In the genomic region with DNA sequence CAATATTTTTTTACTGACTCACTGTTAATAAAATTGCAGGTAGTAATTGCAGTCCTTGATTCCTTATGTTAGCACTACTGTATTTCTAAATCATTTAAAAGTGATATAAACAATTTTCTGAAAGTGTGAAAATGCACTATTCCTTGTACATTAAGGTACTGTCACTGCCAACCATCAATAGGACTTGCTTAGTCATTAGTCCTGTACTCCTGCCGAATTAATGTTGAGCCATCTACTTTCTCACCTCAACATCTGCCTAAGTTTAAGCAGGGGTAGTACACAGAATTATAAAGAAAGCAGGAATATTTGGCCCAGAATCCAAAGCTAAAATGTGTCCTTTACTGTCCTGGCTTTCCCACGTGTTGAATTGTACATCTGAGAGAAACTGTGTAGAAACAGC, we compare ENCODE assay signal across 1 cellular context.
TF ChIP-seq lines count a peak whose summit lies in the region.

No MANE protein-coding gene starts in this region.

TF ChIP-seq in K562, 482 proteins besides CTCF, POLR2A, EP300 and RAD21 (continued from another document):
- TF ChIP-seq RFX1 (IDR thresholded peaks at IDR 0.05) (no peak), MAFF (IDR thresholded peaks at IDR 0.05; ENCODE audit: low read length) (peak; percentile 32; the same call in 1 of the 2 replicates), ZNF316 (IDR thresholded peaks at IDR 0.05) (peak; percentile 42), NFIC (IDR thresholded peaks at IDR 0.05) (peak; percentile 63), SMAD4 (CRISPR knock-in tag; conservative IDR thresholded peaks at IDR 0.05) (no peak), ZSCAN29 (IDR thresholded peaks at IDR 0.05) (no peak), KDM5B (IDR thresholded peaks at IDR 0.05; ENCODE audit: insufficient replicate concordance, low read depth, low read length) (no peak), PHB (CRISPR knock-in tag; IDR thresholded peaks at IDR 0.05) (no peak), ARNT (IDR thresholded peaks at IDR 0.05) (no peak), CHD4 (IDR thresholded peaks at IDR 0.05; ENCODE audit: insufficient read depth, insufficient replicate concordance, low read depth, low read length, poor library complexity, severe bottlenecking) (no peak), C11orf30 (IDR thresholded peaks at IDR 0.05; ENCODE audit: low read depth) (0 out of 2 replicates have a peak, but pooled peaks have one; percentile 48), FOS (IDR thresholded peaks at IDR 0.05; ENCODE audit: extremely low read depth, insufficient read length) (no peak), FOXA3 (CRISPR knock-in tag; conservative IDR thresholded peaks at IDR 0.05 in 1 of 2, IDR thresholded peaks at IDR 0.05 in 1 of 2) (no peak), HOXB6 (CRISPR knock-in tag; IDR thresholded peaks at IDR 0.05; ENCODE audit: borderline replicate concordance) (no peak), ZNF175 (CRISPR knock-in tag; IDR thresholded peaks at IDR 0.05; ENCODE audit: low read depth) (no peak), MAFK (IDR thresholded peaks at IDR 0.05; ENCODE audit: low read length) (peak; percentile 39; the same call in 1 of the 2 replicates)
- TF ChIP-seq, protein P1, sequence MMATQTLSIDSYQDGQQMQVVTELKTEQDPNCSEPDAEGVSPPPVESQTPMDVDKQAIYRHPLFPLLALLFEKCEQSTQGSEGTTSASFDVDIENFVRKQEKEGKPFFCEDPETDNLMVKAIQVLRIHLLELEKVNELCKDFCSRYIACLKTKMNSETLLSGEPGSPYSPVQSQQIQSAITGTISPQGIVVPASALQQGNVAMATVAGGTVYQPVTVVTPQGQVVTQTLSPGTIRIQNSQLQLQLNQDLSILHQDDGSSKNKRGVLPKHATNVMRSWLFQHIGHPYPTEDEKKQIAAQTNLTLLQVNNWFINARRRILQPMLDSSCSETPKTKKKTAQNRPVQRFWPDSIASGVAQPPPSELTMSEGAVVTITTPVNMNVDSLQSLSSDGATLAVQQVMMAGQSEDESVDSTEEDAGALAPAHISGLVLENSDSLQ (IDR thresholded peaks at IDR 0.05), result peak; percentile 48
- TF ChIP-seq, protein P2, sequence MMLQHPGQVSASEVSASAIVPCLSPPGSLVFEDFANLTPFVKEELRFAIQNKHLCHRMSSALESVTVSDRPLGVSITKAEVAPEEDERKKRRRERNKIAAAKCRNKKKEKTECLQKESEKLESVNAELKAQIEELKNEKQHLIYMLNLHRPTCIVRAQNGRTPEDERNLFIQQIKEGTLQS (IDR thresholded peaks at IDR 0.05), result no peak
- TF ChIP-seq, protein P2 (CRISPR knock-in tag; conservative IDR thresholded peaks at IDR 0.05), result no peak
- TF ChIP-seq, protein P3, sequence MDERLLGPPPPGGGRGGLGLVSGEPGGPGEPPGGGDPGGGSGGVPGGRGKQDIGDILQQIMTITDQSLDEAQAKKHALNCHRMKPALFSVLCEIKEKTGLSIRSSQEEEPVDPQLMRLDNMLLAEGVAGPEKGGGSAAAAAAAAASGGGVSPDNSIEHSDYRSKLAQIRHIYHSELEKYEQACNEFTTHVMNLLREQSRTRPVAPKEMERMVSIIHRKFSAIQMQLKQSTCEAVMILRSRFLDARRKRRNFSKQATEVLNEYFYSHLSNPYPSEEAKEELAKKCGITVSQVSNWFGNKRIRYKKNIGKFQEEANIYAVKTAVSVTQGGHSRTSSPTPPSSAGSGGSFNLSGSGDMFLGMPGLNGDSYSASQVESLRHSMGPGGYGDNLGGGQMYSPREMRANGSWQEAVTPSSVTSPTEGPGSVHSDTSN (CRISPR knock-in tag; IDR thresholded peaks at IDR 0.05; ENCODE audit: low read depth), result no peak
- TF ChIP-seq, protein P3 (tag; conservative IDR thresholded peaks at IDR 0.05; ENCODE audit: low read depth), result 0 out of 2 replicates have a peak, but pooled peaks have one; percentile 10
- TF ChIP-seq, protein P4, sequence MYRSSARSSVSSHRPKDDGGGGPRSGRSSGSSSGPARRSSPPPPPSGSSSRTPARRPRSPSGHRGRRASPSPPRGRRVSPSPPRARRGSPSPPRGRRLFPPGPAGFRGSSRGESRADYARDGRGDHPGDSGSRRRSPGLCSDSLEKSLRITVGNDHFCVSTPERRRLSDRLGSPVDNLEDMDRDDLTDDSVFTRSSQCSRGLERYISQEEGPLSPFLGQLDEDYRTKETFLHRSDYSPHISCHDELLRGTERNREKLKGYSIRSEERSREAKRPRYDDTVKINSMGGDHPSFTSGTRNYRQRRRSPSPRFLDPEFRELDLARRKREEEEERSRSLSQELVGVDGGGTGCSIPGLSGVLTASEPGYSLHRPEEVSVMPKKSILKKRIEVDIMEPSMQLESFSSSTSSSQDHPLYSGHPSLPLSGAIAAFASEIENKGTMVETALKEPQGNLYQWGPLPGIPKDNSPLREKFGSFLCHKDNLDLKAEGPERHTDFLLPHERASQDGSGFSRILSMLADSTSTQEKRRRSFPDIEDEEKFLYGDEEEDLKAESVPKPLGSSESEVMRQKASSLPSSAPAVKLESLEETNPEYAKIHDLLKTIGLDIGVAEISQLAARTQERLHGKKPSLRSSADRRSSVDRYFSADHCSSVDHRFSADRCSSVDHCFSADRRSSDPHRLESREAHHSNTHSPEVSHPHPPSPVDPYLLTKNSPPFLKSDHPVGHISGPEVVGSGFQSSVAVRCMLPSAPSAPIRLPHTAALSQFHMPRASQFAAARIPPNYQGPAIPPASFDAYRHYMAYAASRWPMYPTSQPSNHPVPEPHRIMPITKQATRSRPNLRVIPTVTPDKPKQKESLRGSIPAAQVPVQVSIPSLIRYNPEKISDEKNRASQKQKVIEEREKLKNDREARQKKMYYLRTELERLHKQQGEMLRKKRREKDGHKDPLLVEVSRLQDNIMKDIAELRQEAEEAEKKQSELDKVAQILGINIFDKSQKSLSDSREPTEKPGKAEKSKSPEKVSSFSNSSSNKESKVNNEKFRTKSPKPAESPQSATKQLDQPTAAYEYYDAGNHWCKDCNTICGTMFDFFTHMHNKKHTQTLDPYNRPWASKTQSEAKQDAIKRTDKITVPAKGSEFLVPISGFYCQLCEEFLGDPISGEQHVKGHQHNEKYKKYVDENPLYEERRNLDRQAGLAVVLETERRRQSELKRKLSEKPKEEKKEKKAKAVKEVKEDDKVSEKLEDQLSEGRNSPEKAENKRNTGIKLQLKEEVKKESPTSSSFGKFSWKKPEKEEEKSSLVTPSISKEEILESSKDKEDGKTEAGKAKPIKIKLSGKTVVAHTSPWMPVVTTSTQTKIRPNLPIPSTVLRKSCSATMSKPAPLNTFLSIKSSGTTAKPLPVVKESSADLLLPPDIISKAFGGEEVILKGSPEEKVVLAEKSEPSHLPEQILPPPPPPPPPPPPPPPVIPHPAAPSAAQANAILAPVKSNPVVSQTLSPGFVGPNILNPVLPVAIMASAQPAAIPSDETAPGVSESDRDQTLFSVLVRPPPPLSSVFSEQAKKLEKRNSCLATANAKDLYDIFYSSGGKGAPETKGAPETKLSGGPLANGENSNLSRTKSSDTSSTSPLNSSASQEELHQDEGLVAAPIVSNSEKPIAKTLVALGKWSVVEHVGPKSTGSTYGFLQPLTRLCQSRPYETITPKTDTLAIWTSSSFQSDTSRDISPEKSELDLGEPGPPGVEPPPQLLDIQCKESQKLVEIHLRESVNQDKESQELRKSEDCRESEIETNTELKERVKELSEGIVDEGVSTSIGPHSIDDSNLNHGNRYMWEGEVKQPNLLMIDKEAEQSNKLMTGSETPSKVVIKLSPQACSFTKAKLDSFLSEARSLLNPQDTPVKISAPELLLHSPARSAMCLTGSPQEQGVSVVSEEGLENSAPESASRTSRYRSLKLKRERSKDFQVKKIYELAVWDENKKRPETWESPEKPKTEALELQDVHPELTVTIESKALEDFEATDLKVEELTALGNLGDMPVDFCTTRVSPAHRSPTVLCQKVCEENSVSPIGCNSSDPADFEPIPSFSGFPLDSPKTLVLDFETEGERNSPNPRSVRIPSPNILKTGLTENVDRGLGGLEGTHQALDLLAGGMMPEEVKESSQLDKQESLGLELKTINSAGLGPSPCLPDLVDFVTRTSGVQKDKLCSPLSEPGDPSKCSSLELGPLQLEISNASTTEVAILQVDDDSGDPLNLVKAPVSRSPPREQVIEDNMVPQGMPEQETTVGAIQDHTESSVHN (IDR thresholded peaks at IDR 0.05; ENCODE audit: borderline replicate concordance in 1 of 2, low read depth in 1 of 2), result no peak
- TF ChIP-seq, protein P5, sequence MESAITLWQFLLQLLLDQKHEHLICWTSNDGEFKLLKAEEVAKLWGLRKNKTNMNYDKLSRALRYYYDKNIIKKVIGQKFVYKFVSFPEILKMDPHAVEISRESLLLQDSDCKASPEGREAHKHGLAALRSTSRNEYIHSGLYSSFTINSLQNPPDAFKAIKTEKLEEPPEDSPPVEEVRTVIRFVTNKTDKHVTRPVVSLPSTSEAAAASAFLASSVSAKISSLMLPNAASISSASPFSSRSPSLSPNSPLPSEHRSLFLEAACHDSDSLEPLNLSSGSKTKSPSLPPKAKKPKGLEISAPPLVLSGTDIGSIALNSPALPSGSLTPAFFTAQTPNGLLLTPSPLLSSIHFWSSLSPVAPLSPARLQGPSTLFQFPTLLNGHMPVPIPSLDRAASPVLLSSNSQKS (CRISPR knock-in tag; IDR thresholded peaks at IDR 0.05), result no peak
- TF ChIP-seq, protein P6, sequence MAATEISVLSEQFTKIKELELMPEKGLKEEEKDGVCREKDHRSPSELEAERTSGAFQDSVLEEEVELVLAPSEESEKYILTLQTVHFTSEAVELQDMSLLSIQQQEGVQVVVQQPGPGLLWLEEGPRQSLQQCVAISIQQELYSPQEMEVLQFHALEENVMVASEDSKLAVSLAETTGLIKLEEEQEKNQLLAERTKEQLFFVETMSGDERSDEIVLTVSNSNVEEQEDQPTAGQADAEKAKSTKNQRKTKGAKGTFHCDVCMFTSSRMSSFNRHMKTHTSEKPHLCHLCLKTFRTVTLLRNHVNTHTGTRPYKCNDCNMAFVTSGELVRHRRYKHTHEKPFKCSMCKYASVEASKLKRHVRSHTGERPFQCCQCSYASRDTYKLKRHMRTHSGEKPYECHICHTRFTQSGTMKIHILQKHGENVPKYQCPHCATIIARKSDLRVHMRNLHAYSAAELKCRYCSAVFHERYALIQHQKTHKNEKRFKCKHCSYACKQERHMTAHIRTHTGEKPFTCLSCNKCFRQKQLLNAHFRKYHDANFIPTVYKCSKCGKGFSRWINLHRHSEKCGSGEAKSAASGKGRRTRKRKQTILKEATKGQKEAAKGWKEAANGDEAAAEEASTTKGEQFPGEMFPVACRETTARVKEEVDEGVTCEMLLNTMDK (IDR thresholded peaks at IDR 0.05; ENCODE audit: borderline replicate concordance, insufficient read depth, low read depth, low read length, poor library complexity, severe bottlenecking), result no peak
